In the genomic region with DNA sequence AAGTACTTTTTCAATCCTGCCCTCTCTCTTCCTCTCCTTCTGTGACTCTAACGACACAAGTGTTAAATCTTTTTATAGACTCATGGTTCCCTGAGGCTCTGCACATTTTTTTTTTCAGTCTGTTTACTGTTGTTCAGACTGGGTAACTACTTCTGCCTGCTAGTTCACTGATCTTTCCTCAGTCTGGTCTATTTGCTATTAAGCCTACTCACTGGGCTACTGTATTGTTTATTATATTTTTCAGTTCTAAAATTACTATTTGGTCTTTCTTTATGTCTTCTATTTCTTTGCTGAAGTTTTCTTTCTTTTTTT, we compare ENCODE assay signal across 14 cellular contexts. TPM values are rescaled to one million over a fixed set of nuclear protein-coding genes. Genes with fewer than 3 reads are reported as not detected.
DNase-seq lines count a peak whose midpoint lies in the region; ATAC-seq, FAIRE-seq and TF ChIP-seq lines count a peak whose summit lies in the region.
"Had no signal": no experiment of that assay in that cellular context is flagged by ENCODE, and none has a peak within 500 bp of the region (broad histone marks: within the 10 kb centered on the region; RNA-seq: fewer than 3 reads in every experiment).

No MANE protein-coding gene starts in this region.

- in situ Hi-C loops in KBM-7 (cut with MboI; ENCODE audit: low pct_unique_long_range_greater_than_20kb, low sequenced_read_pairs) = no loop called here

- dilution Hi-C loops in endothelial cell of umbilical vein (cut with MboI; ENCODE audit: extremely low pct_ligation_motif_present, low sequenced_read_pairs) = no loop called here

- peak overlapping the region; percentile 2 for H3K9ac ChIP-seq in endothelial cell of umbilical vein (replicated peaks; ENCODE audit: extremely low read depth, insufficient read depth, low read length)

- no peak for TF ChIP-seq CTCF in endothelial cell of umbilical vein (IDR thresholded peaks at IDR 0.05; ENCODE audit: extremely low read depth in 1 of 2, insufficient read depth in 1 of 2, low read depth in 1 of 2, low read length in 2 of 2)

- peaks cover 98% of the 10 kb centered on the region for H3K79me2 ChIP-seq in endothelial cell of umbilical vein (ENCODE audit: control insufficient read depth, insufficient read depth, low read length)

- H3K27ac Mint-ChIP-seq in CD4-positive, CD25-positive, alpha-beta regulatory T cell = peak overlapping the region in 2 of 3 donors; percentile 47 to 63
- H3K27ac Mint-ChIP-seq in naive thymus-derived CD8-positive, alpha-beta T cell = peak overlapping the region in 8 of 10 donors; percentile 1 to 86 (median 46)

- H3K9me1 ChIP-seq in endothelial cell of umbilical vein (replicated peaks; ENCODE audit: control insufficient read depth, extremely low read depth, insufficient read depth, low read length) = no peaks in the 10 kb centered on the region

- H3K27me3 Mint-ChIP-seq in CD4-positive, CD25-positive, alpha-beta regulatory T cell = no peaks in the 10 kb centered on the region
- no peaks in the 10 kb centered on the region for H3K27me3 Mint-ChIP-seq in naive thymus-derived CD8-positive, alpha-beta T cell

- DNase-seq in CD4-positive, CD25-positive, alpha-beta regulatory T cell = no peak
- DNase-seq in KBM-7 (peak; percentile 29), endothelial cell of umbilical vein (ENCODE audit: low read depth, low spot score) (no peak), RKO (ENCODE audit: low spot score) (no peak), globus pallidus (ENCODE audit: low spot score) (no peak), NCI-H2107 treated with DMSO at 0.1 percent for 48 hours (lab: John Stamatoyannopoulos, UW; ENCODE audit: unreplicated experiment) (no peak)
- DNase-seq in naive thymus-derived CD8-positive, alpha-beta T cell = no peak
- DNase-seq: activated CD4-positive, alpha-beta T cell treated with anti-CD3 and anti-CD28 coated beads for 1 hour; activated naive CD4-positive, alpha-beta T cell treated with anti-CD3 and anti-CD28 coated beads, Interleukin-2, amount 50 U/mL, for 16 hours; effector CD4-positive, alpha-beta T cell; hippocampal formation; NCI-H187 treated with DMSO at 0.1 percent for 48 hours; SHP77 treated with DMSO at 0.1 percent for 48 hours had no signal

- H3K4me1 Mint-ChIP-seq in CD4-positive, CD25-positive, alpha-beta regulatory T cell = peaks cover 60 to 91% (median 75%) of the 10 kb centered on the region in 4 donors
- H3K4me1 Mint-ChIP-seq in naive thymus-derived CD8-positive, alpha-beta T cell = peaks cover 24 to 96% (median 84%) of the 10 kb centered on the region in 4 donors

- FAIRE-seq in endothelial cell of umbilical vein (lab: Jason Lieb, UNC) = no peak

- H3K9me3 ChIP-seq in CD4-positive, CD25-positive, alpha-beta regulatory T cell (ENCODE audit: control insufficient read depth in 2 of 2, low read length in 2 of 2) = no peaks in the 10 kb centered on the region
- H3K9me3 ChIP-seq in endothelial cell of umbilical vein (replicated peaks; ENCODE audit: control insufficient read depth, insufficient read depth, low read length) = no peaks in the 10 kb centered on the region

- peaks cover 28% of the 10 kb centered on the region for H4K20me1 ChIP-seq in endothelial cell of umbilical vein (replicated peaks; ENCODE audit: control insufficient read depth, extremely low read depth, insufficient read depth, low read length)

- intact Hi-C loops in endothelial cell of umbilical vein (cut with micrococcal nuclease) = no loop called here

- H3K36me3 Mint-ChIP-seq in CD4-positive, CD25-positive, alpha-beta regulatory T cell = no peaks in the 10 kb centered on the region
- H3K36me3 Mint-ChIP-seq in naive thymus-derived CD8-positive, alpha-beta T cell = peaks cover 0 to 7% (median 0%) of the 10 kb centered on the region in 3 donors

- TF ChIP-seq POLR2A in endothelial cell of umbilical vein (IDR thresholded peaks at IDR 0.05; ENCODE audit: low read depth, low read length) = no peak

- no peaks in the 10 kb centered on the region for H3K27me3 ChIP-seq in CD4-positive, CD25-positive, alpha-beta regulatory T cell (ENCODE audit: control insufficient read depth, insufficient read depth, low read length)
- H3K27me3 ChIP-seq in endothelial cell of umbilical vein (ENCODE audit: control insufficient read depth in 2 of 2, insufficient read depth in 2 of 2, low read length in 2 of 2) = no peaks in the 10 kb centered on the region

- POLR2A ChIA-PET in endothelial cell of umbilical vein (lab: Charles Lee) = no interaction called here
- POLR2A ChIA-PET in naive thymus-derived CD8-positive, alpha-beta T cell (lab: Charles Lee) = no interaction called here

- no TSS peak for BruUV-seq in endothelial cell of umbilical vein (replicated peaks; lab: Mats Ljungman, UMichigan)

- H3K4me3 ChIP-seq in CD4-positive, CD25-positive, alpha-beta regulatory T cell (ENCODE audit: low read depth, low read length) = peak overlapping the region; percentile 11
- H3K4me3 ChIP-seq in endothelial cell of umbilical vein (replicated peaks in 1 of 3; ENCODE audit: insufficient read depth in 1 of 3, low read depth in 1 of 3, low read length in 3 of 3) = no peak overlapping the region

- H2AFZ ChIP-seq in endothelial cell of umbilical vein (ENCODE audit: low read depth, low read length) = no peak overlapping the region

- no peak for ATAC-seq in CD4-positive, CD25-positive, alpha-beta regulatory T cell (ENCODE audit: low read depth in 2 of 2)
- no peak for ATAC-seq in naive thymus-derived CD8-positive, alpha-beta T cell
- no peak for ATAC-seq in HG03457 (IDR thresholded peaks at IDR 0.05; ENCODE audit: unreplicated experiment)

- peak overlapping the region; percentile 63 for H3K4me2 ChIP-seq in endothelial cell of umbilical vein (ENCODE audit: insufficient read depth, low read length)

- H3K9me3 Mint-ChIP-seq in CD4-positive, CD25-positive, alpha-beta regulatory T cell = peaks cover 0 to 1% (median 0%) of the 10 kb centered on the region in 7 donors
- H3K9me3 Mint-ChIP-seq in naive thymus-derived CD8-positive, alpha-beta T cell = no peaks in the 10 kb centered on the region

- CTCF ChIA-PET in endothelial cell of umbilical vein (lab: Charles Lee) = interaction anchor here (0.7 to 1.4 kb wide), 7 partner anchors 8 to 109 kb away, joined by 3 to 4 read pairs (median 3); no protein-coding TSS in a partner anchor

- H3K36me3 ChIP-seq in CD4-positive, CD25-positive, alpha-beta regulatory T cell (ENCODE audit: control insufficient read depth, insufficient read depth, low read length) = peaks cover 3% of the 10 kb centered on the region
- H3K36me3 ChIP-seq in endothelial cell of umbilical vein (ENCODE audit: control insufficient read depth in 2 of 2, extremely low read depth in 1 of 2, insufficient read depth in 2 of 2, low read length in 2 of 2) = no peaks in the 10 kb centered on the region

- no peak overlapping the region for H3K27ac ChIP-seq in CD4-positive, CD25-positive, alpha-beta regulatory T cell (ENCODE audit: insufficient read depth, low read length, poor library complexity, severe bottlenecking)
- peak overlapping the region; percentile 3 for H3K27ac ChIP-seq in endothelial cell of umbilical vein (ENCODE audit: insufficient read depth, low read depth, low read length)

- peaks cover 26% of the 10 kb centered on the region for H3K4me1 ChIP-seq in CD4-positive, CD25-positive, alpha-beta regulatory T cell (ENCODE audit: control insufficient read depth, insufficient read depth, low read length, poor library complexity, severe bottlenecking)
- H3K4me1 ChIP-seq in endothelial cell of umbilical vein (ENCODE audit: control insufficient read depth, extremely low read depth, insufficient read depth, low read length) = peaks cover 14% of the 10 kb centered on the region

- H3K4me3 Mint-ChIP-seq in CD4-positive, CD25-positive, alpha-beta regulatory T cell = peak overlapping the region in 1 of 4 donors; percentile 28
- peak overlapping the region in 8 of 10 donors; percentile 9 to 59 (median 34) for H3K4me3 Mint-ChIP-seq in naive thymus-derived CD8-positive, alpha-beta T cell

TF ChIP-seq in endothelial cell of umbilical vein, 7 proteins besides CTCF, POLR2A, EP300 and RAD21:
- no peak for TF ChIP-seq EZH2 (IDR thresholded peaks at IDR 0.05; ENCODE audit: borderline replicate concordance, low read depth, low read length, severe bottlenecking)
- TF ChIP-seq JUN (IDR thresholded peaks at IDR 0.05; ENCODE audit: borderline replicate concordance, insufficient read depth, insufficient read length, low read depth) = no peak
- no peak for TF ChIP-seq MYC (IDR thresholded peaks at IDR 0.05; ENCODE audit: low read depth, low read length)
- TF ChIP-seq, protein P1, sequence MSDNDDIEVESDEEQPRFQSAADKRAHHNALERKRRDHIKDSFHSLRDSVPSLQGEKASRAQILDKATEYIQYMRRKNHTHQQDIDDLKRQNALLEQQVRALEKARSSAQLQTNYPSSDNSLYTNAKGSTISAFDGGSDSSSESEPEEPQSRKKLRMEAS (IDR thresholded peaks at IDR 0.05; ENCODE audit: insufficient read depth, insufficient read length) = no peak

RNA-seq across cellular contexts. Expression of gene PPP3R1, which starts 21.3 kb away (rescaled TPM):
- 68.2 TPM for total RNA-seq in CD4-positive, CD25-positive, alpha-beta regulatory T cell
- 1 to 10 TPM; 2.8 to 5.5 (median 3.9) TPM for polyA plus RNA-seq in CD4-positive, CD25-positive, alpha-beta regulatory T cell
- total RNA-seq in endothelial cell of umbilical vein = 61.9 and 62.2 TPM in 2 replicates
- 5.1 and 8.4 TPM in 2 replicates for polyA plus RNA-seq in endothelial cell of umbilical vein
- polyA plus RNA-seq in endothelial cell of umbilical vein (2011; cell fraction: cytosol; rRNA removed) = 12.7 and 13.0 TPM in 2 replicates
- polyA plus RNA-seq in endothelial cell of umbilical vein (2011; cell fraction: nucleus; rRNA removed) = 9.2 and 11.3 TPM in 2 replicates
- polyA plus RNA-seq in endothelial cell of umbilical vein (2012) = 55.7 and 63.8 TPM in 2 replicates
- polyA minus RNA-seq in endothelial cell of umbilical vein = 11.1 and 12.8 TPM in 2 replicates
- 21.4 TPM for polyA minus RNA-seq in endothelial cell of umbilical vein (2011; cell fraction: cytosol; rRNA and poly(A)+ RNA removed)
- 13.6 and 17.0 TPM in 2 replicates for polyA minus RNA-seq in endothelial cell of umbilical vein (2011; cell fraction: nucleus; rRNA and poly(A)+ RNA removed)
- 10 to 100 TPM; 72.5 to 76.3 TPM for total RNA-seq in naive thymus-derived CD8-positive, alpha-beta T cell
- 1 to 10 TPM; 3.4 to 4.3 (median 3.9) TPM for polyA plus RNA-seq in naive thymus-derived CD8-positive, alpha-beta T cell
